ENCODE assay signal across 11 cellular contexts in genomic region chr7:135877799-135878198, GRCh38.
DNase-seq lines count a peak whose midpoint lies in the region; ATAC-seq and TF ChIP-seq lines count a peak whose summit lies in the region.
"Had no signal": no experiment of that assay in that cellular context is flagged by ENCODE, and none has a peak within 500 bp of the region (broad histone marks: within the 10 kb centered on the region; RNA-seq: fewer than 3 reads in every experiment).

No MANE protein-coding gene starts in this region.

- peaks cover 7% of the 10 kb centered on the region for H3K27me3 Mint-ChIP-seq in activated CD8-positive, alpha-beta T cell treated with anti-CD3 and anti-CD28 coated beads for 36 hours
- no peaks in the 10 kb centered on the region for H3K27me3 Mint-ChIP-seq in activated CD8-positive, alpha-beta T cell treated with anti-CD3 and anti-CD28 coated beads, Interleukin-2, amount 10 ng/mL, durations not matched to agents 7 days and 5 days (ENCODE audit: low read depth)
- no peaks in the 10 kb centered on the region for H3K27me3 Mint-ChIP-seq in GM23338 (ENCODE audit: insufficient read depth, low read depth, poor library complexity)

- 50% methylated on average over 5 of the region's 5 CpGs for WGBS in esophagus muscularis mucosa
- WGBS in ovary, 3 donors, result 53 to 71% (median 57%) methylated on average over 5 of the region's 5 CpGs

- no peak overlapping the region for H3K4me2 ChIP-seq in GM23338

- H3K27me3 ChIP-seq in esophagus muscularis mucosa (no peaks in the 10 kb centered on the region), GM23338 (ENCODE audit: insufficient read depth) (no peaks in the 10 kb centered on the region), ovary (no peaks in the 10 kb centered on the region)

- CTCF ChIA-PET in activated CD8-positive, alpha-beta T cell treated with anti-CD3 and anti-CD28 coated beads for 36 hours (lab: Charles Lee), result interaction anchor here (1.6 kb wide), 1 partner anchor 14 kb away, joined by 3 read pairs; no protein-coding TSS in a partner anchor
- CTCF ChIA-PET in activated CD8-positive, alpha-beta T cell treated with anti-CD3 and anti-CD28 coated beads, Interleukin-2, amount 10 ng/mL, durations not matched to agents 7 days and 5 days (lab: Charles Lee), result no interaction called here

- TF ChIP-seq EP300 in esophagus muscularis mucosa (IDR thresholded peaks at IDR 0.05), result no peak
- TF ChIP-seq EP300 in ovary (IDR thresholded peaks at IDR 0.05), result no peak

- H3K36me3 ChIP-seq in esophagus muscularis mucosa (no peaks in the 10 kb centered on the region), GM23338 (ENCODE audit: insufficient read depth) (no peaks in the 10 kb centered on the region), ovary (no peaks in the 10 kb centered on the region)

- no peak overlapping the region for H3K4me3 ChIP-seq in esophagus muscularis mucosa
- H3K4me3 ChIP-seq in GM23338, result no peak overlapping the region
- no peak overlapping the region for H3K4me3 ChIP-seq in ovary

- no peaks in the 10 kb centered on the region for H3K36me3 Mint-ChIP-seq in activated CD8-positive, alpha-beta T cell treated with anti-CD3 and anti-CD28 coated beads for 36 hours (ENCODE audit: low read depth)
- no peaks in the 10 kb centered on the region for H3K36me3 Mint-ChIP-seq in activated CD8-positive, alpha-beta T cell treated with anti-CD3 and anti-CD28 coated beads, Interleukin-2, amount 10 ng/mL, durations not matched to agents 7 days and 5 days (ENCODE audit: low read depth)
- H3K36me3 Mint-ChIP-seq in GM23338 (ENCODE audit: low read depth), result no peaks in the 10 kb centered on the region

- H3K27ac ChIP-seq in esophagus muscularis mucosa (replicated peaks in 1 of 4), result no peak overlapping the region
- no peak overlapping the region for H3K27ac ChIP-seq in GM23338 (ENCODE audit: low read depth)
- H3K27ac ChIP-seq in ovary, result no peak overlapping the region

- intact Hi-C loops in activated CD8-positive, alpha-beta T cell treated with anti-CD3 and anti-CD28 coated beads for 36 hours (cut with micrococcal nuclease), result no loop called here
- intact Hi-C loops in esophagus muscularis mucosa (cut with DNase I) (no loop called here), ovary (cut with DNase I) (no loop called here)

- H3K9me2 ChIP-seq in GM23338 (ENCODE audit: insufficient read depth), result no peaks in the 10 kb centered on the region

- H3K4me3 Mint-ChIP-seq in activated CD8-positive, alpha-beta T cell treated with anti-CD3 and anti-CD28 coated beads for 36 hours, result no peak overlapping the region
- H3K4me3 Mint-ChIP-seq in activated CD8-positive, alpha-beta T cell treated with anti-CD3 and anti-CD28 coated beads, Interleukin-2, amount 10 ng/mL, durations not matched to agents 7 days and 5 days, result no peak overlapping the region
- H3K4me3 Mint-ChIP-seq in GM23338, result no peak overlapping the region
- H3K4me3 Mint-ChIP-seq: T-helper 1 cell treated with Interleukin-12 subunit alpha and Interleukin-12 subunit beta and Interleukin-4 antibody, amounts not matched to agents 30 μg/mL and 1 μg/mL, for 36 hours had no signal

- DNase-seq in activated CD8-positive, alpha-beta T cell treated with anti-CD3 and anti-CD28 coated beads for 36 hours, result peak; percentile 2
- DNase-seq in activated CD8-positive, alpha-beta T cell treated with anti-CD3 and anti-CD28 coated beads, Interleukin-2, amount 10 ng/mL, durations not matched to agents 7 days and 5 days, result no peak
- peak; percentile 90 for DNase-seq in NCI-H226
- DNase-seq in esophagus muscularis mucosa (ENCODE audit: extremely low spot score), result peak; percentile 75
- DNase-seq in ureter (ENCODE audit: low spot score), result peak; percentile 66
- DNase-seq in GM23338 (ENCODE audit: low spot score), result no peak
- no peak for DNase-seq in stimulated activated naive CD4-positive, alpha-beta T cell treated with Interleukin-2 at 50 U/mL for 16 hours (lab: John Stamatoyannopoulos, UW)
- no peak for DNase-seq in ovary
- DNase-seq: hippocampal formation, Karpas-422 had no signal

- H3K4me1 ChIP-seq in esophagus muscularis mucosa (no peaks in the 10 kb centered on the region), GM23338 (ENCODE audit: insufficient read depth) (no peaks in the 10 kb centered on the region), ovary (ENCODE audit: insufficient read depth) (no peaks in the 10 kb centered on the region)

- POLR2A ChIA-PET in activated CD8-positive, alpha-beta T cell treated with anti-CD3 and anti-CD28 coated beads for 36 hours (lab: Charles Lee), result no interaction called here
- POLR2A ChIA-PET in activated CD8-positive, alpha-beta T cell treated with anti-CD3 and anti-CD28 coated beads, Interleukin-2, amount 10 ng/mL, durations not matched to agents 7 days and 5 days (lab: Charles Lee), result no interaction called here

- no peak overlapping the region for H2AFZ ChIP-seq in GM23338

- H3F3A ChIP-seq in GM23338 (replicated peaks; ENCODE audit: low read depth), result no peaks in the 10 kb centered on the region

- H3K4me1 Mint-ChIP-seq in activated CD8-positive, alpha-beta T cell treated with anti-CD3 and anti-CD28 coated beads for 36 hours (ENCODE audit: low read depth), result no peaks in the 10 kb centered on the region
- no peaks in the 10 kb centered on the region for H3K4me1 Mint-ChIP-seq in activated CD8-positive, alpha-beta T cell treated with anti-CD3 and anti-CD28 coated beads, Interleukin-2, amount 10 ng/mL, durations not matched to agents 7 days and 5 days (ENCODE audit: low read depth)
- no peaks in the 10 kb centered on the region; the same call in 2 of the 3 replicates for H3K4me1 Mint-ChIP-seq in GM23338

- TF ChIP-seq POLR2A in esophagus muscularis mucosa (IDR thresholded peaks at IDR 0.05; ENCODE audit: low read depth) (no peak), ovary (IDR thresholded peaks at IDR 0.05) (no peak)

- no peaks in the 10 kb centered on the region for H3K9me3 Mint-ChIP-seq in activated CD8-positive, alpha-beta T cell treated with anti-CD3 and anti-CD28 coated beads for 36 hours
- no peaks in the 10 kb centered on the region for H3K9me3 Mint-ChIP-seq in activated CD8-positive, alpha-beta T cell treated with anti-CD3 and anti-CD28 coated beads, Interleukin-2, amount 10 ng/mL, durations not matched to agents 7 days and 5 days (ENCODE audit: insufficient read depth)
- H3K9me3 Mint-ChIP-seq in GM23338, result no peaks in the 10 kb centered on the region
- H3K9me3 Mint-ChIP-seq: T-helper 1 cell treated with Interleukin-12 subunit alpha and Interleukin-12 subunit beta and Interleukin-4 antibody, amounts not matched to agents 30 μg/mL and 1 μg/mL, for 36 hours had no signal

- TF ChIP-seq CTCF in activated CD8-positive, alpha-beta T cell treated with anti-CD3 and anti-CD28 coated beads for 36 hours (IDR thresholded peaks at IDR 0.05), result no peak
- TF ChIP-seq CTCF in esophagus muscularis mucosa (IDR thresholded peaks at IDR 0.05) (no peak), GM23338 (conservative IDR thresholded peaks at IDR 0.05; ENCODE audit: low read depth in 2 of 2) (no peak), ovary (IDR thresholded peaks at IDR 0.05) (no peak)

- H3K9me3 ChIP-seq in esophagus muscularis mucosa (no peaks in the 10 kb centered on the region), ovary (no peaks in the 10 kb centered on the region)

- H3K79me2 ChIP-seq in GM23338 (replicated peaks; ENCODE audit: insufficient read depth), result no peaks in the 10 kb centered on the region

- no peak for ATAC-seq in activated CD8-positive, alpha-beta T cell treated with anti-CD3 and anti-CD28 coated beads for 36 hours
- no peak for ATAC-seq in activated CD8-positive, alpha-beta T cell treated with anti-CD3 and anti-CD28 coated beads, Interleukin-2, amount 10 ng/mL, durations not matched to agents 7 days and 5 days
- no peak for ATAC-seq in GM23338

- no peaks in the 10 kb centered on the region for H4K20me1 ChIP-seq in GM23338 (replicated peaks; ENCODE audit: insufficient read depth)

- no peak overlapping the region for H3K27ac Mint-ChIP-seq in activated CD8-positive, alpha-beta T cell treated with anti-CD3 and anti-CD28 coated beads for 36 hours
- no peak overlapping the region for H3K27ac Mint-ChIP-seq in activated CD8-positive, alpha-beta T cell treated with anti-CD3 and anti-CD28 coated beads, Interleukin-2, amount 10 ng/mL, durations not matched to agents 7 days and 5 days
- no peak overlapping the region for H3K27ac Mint-ChIP-seq in GM23338
- H3K27ac Mint-ChIP-seq: T-helper 1 cell treated with Interleukin-12 subunit alpha and Interleukin-12 subunit beta and Interleukin-4 antibody, amounts not matched to agents 30 μg/mL and 1 μg/mL, for 36 hours had no signal

TF ChIP-seq in GM23338, 12 proteins besides CTCF, POLR2A, EP300 and RAD21 (continues in another document):
- TF ChIP-seq NANOG (IDR thresholded peaks at IDR 0.05; ENCODE audit: borderline replicate concordance), result no peak

Comparison
In these comparisons a context has a peak if more than half of its experiments do, and no peak if none do; other contexts are left out.
1. DNase-seq: peak in activated CD8-positive, alpha-beta T cell treated with anti-CD3 and anti-CD28 coated beads for 36 hours (single experiment), NCI-H226 (single experiment), esophagus muscularis mucosa (single experiment) and ureter (single experiment); none in activated CD8-positive, alpha-beta T cell treated with anti-CD3 and anti-CD28 coated beads, Interleukin-2, amount 10 ng/mL, durations not matched to agents 7 days and 5 days (single experiment), GM23338 (single experiment), stimulated activated naive CD4-positive, alpha-beta T cell treated with Interleukin-2 at 50 U/mL for 16 hours (single experiment) and ovary (0 of 5).